In the genomic region with DNA sequence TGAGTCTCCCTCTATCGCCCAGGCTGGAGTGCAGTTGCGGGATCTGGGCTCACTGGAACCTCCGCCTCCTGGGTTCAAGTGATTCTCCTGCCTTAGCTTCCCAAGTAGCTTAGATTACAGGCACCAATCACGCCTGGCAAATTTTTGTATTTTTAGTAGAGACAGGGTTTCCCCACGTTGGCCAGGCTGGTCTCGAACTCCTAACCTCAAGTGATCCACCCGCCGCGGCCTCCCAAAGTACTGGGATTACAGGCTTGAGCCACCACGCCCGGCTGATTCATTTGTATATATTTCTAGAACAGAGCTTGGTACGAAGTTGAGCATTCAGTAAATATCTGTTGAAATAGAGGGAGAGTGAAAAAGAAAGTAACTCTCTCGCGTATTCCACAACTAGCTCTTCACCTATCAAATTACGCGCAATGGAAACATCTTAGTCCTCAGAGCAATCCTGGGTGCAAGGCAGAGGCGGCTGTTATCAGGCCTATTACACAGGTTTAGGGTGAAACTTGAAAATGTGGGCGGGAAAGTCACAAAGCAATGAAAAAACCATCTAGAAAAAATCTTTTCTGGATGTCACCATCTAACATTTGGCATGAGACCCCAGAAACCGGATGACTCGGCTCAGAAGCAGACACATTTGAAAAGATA, we compare ENCODE assay signal across 8 cellular contexts. TPM values are rescaled to one million over a fixed set of nuclear protein-coding genes. Genes with fewer than 3 reads are reported as not detected.
A peak's percentile ranks its signal among the peaks of the same experiment; 100 is the strongest.
DNase-seq lines count a peak whose midpoint lies in the region; ATAC-seq and TF ChIP-seq lines count a peak whose summit lies in the region.

No MANE protein-coding gene starts in this region.

- H3K27me3 ChIP-seq in Karpas-422 (ENCODE audit: low read length), result no peaks in the 10 kb centered on the region
- H3K27me3 ChIP-seq in esophagus muscularis mucosa, result no peaks in the 10 kb centered on the region
- H3K27me3 ChIP-seq in ovary, result no peaks in the 10 kb centered on the region
- H3K27me3 ChIP-seq in uterus, result no peaks in the 10 kb centered on the region

- no peak for ATAC-seq in GM19351 (IDR thresholded peaks at IDR 0.05; ENCODE audit: unreplicated experiment)

- peak overlapping the region; percentile 89 for H2AFZ ChIP-seq in Karpas-422 (ENCODE audit: low read length)

- no peak overlapping the region for H3K9ac ChIP-seq in Karpas-422 (ENCODE audit: low read length)

- TF ChIP-seq EP300 in esophagus muscularis mucosa (IDR thresholded peaks at IDR 0.05) (no peak), ovary (IDR thresholded peaks at IDR 0.05) (no peak)

- H3K36me3 ChIP-seq in Karpas-422 (ENCODE audit: insufficient read depth, low read length), result peaks cover 9% of the 10 kb centered on the region; the same call in 1 of the 2 replicates
- H3K36me3 ChIP-seq in esophagus muscularis mucosa, result peaks cover 9 to 25% (median 17%) of the 10 kb centered on the region in 4 donors
- no peaks in the 10 kb centered on the region for H3K36me3 ChIP-seq in ovary
- H3K36me3 ChIP-seq in uterus, result no peaks in the 10 kb centered on the region

- no peak overlapping the region for H3K27ac ChIP-seq in Karpas-422 (ENCODE audit: low read length)
- peak overlapping the region; percentile 66 to 97 (median 94) for H3K27ac ChIP-seq in esophagus muscularis mucosa (replicated peaks in 1 of 4)
- no peak overlapping the region for H3K27ac ChIP-seq in ovary
- H3K27ac ChIP-seq in uterus, result peak overlapping the region; percentile 83 to 91

- H3K4me3 ChIP-seq in Karpas-422 (ENCODE audit: low read length) (peak overlapping the region; percentile 61; the same call in 1 of the 2 replicates), esophagus muscularis mucosa (peak overlapping the region; percentile 81 to 100 (median 88)), ovary (peak overlapping the region; percentile 96), uterus (peak overlapping the region; percentile 87 to 98)

- intact Hi-C loops in esophagus muscularis mucosa (cut with DNase I) (no loop called here), ovary (cut with DNase I) (no loop called here), uterus (cut with DNase I; ENCODE audit: low total_unique reads) (no loop called here)

- peak overlapping the region; percentile 60 for H3K4me2 ChIP-seq in Karpas-422 (ENCODE audit: low read depth, low read length, poor library complexity, severe bottlenecking)

- no peaks in the 10 kb centered on the region for H4K20me1 ChIP-seq in Karpas-422 (ENCODE audit: insufficient read depth, low read depth, low read length)

- peaks cover 28% of the 10 kb centered on the region for H3K79me2 ChIP-seq in Karpas-422 (ENCODE audit: low read length)

- H3K9me3 ChIP-seq in Karpas-422 (ENCODE audit: low read length), result no peaks in the 10 kb centered on the region
- H3K9me3 ChIP-seq in esophagus muscularis mucosa, result no peaks in the 10 kb centered on the region
- H3K9me3 ChIP-seq in ovary, result no peaks in the 10 kb centered on the region
- no peaks in the 10 kb centered on the region for H3K9me3 ChIP-seq in uterus

- H3K4me1 ChIP-seq in Karpas-422 (ENCODE audit: low read length), result peaks cover 30% of the 10 kb centered on the region
- H3K4me1 ChIP-seq in esophagus muscularis mucosa, result peaks cover 23 to 32% (median 23%) of the 10 kb centered on the region in 4 donors
- H3K4me1 ChIP-seq in ovary (ENCODE audit: insufficient read depth), result peaks cover 5% of the 10 kb centered on the region
- H3K4me1 ChIP-seq in uterus, result peaks cover 0 to 7% of the 10 kb centered on the region in 2 donors

- TF ChIP-seq CTCF in esophagus muscularis mucosa (IDR thresholded peaks at IDR 0.05) (no peak), ovary (IDR thresholded peaks at IDR 0.05) (no peak), uterus (IDR thresholded peaks at IDR 0.05) (no peak)

- TF ChIP-seq POLR2A in esophagus muscularis mucosa (IDR thresholded peaks at IDR 0.05; ENCODE audit: low read depth) (no peak), ovary (IDR thresholded peaks at IDR 0.05) (no peak), uterus (IDR thresholded peaks at IDR 0.05) (no peak)

- DNase-seq in ELR (ENCODE audit: low read depth) (peak; percentile 46), Karpas-422 (peak; percentile 40), esophagus muscularis mucosa (ENCODE audit: extremely low spot score) (no peak), ovary (peak; percentile 11 to 51 (median 36)), uterus (peak in 1 of 2 donors; percentile 22), NCI-H1092 treated with DMSO at 0.1 percent for 48 hours (lab: John Stamatoyannopoulos, UW) (no peak)
- DNase-seq in activated CD8-positive, alpha-beta memory T cell treated with anti-CD3 and anti-CD28 coated beads, Interleukin-2, amount 50 U/mL, for 1 hour (ENCODE audit: extremely low read depth), result peak; percentile 14

- H3K9me2 ChIP-seq in Karpas-422 (replicated peaks; ENCODE audit: insufficient read depth, low read length), result no peaks in the 10 kb centered on the region; the same call in 1 of the 2 replicates

- 73% methylated on average over 20 of the region's 20 CpGs for WGBS in esophagus muscularis mucosa
- WGBS in ovary, 3 donors, result 66 to 71% (median 69%) methylated on average over 20 of the region's 20 CpGs

RNA-seq across cellular contexts. Expression of a gene that starts 0.7 kb away (rescaled TPM):
- 78.4 and 82.3 TPM in 2 replicates for total RNA-seq in Karpas-422 (2014; rRNA removed; shearing (Covaris generic); ENCODE audit: low replicate concordance)
- 100 to 1,000 TPM; 145 to 161 (median 154) TPM for total RNA-seq in esophagus muscularis mucosa
- total RNA-seq in ovary, result 100 to 1,000 TPM in 3 of 7 donors, 10 to 100 TPM in 4; 82.5 to 101 (median 95.6) TPM
- polyA plus RNA-seq in ovary, result 100 to 1,000 TPM; 101 to 190 TPM
- total RNA-seq in uterus, result 100 to 1,000 TPM in 2 of 4 donors, 10 to 100 TPM in 2; 83.6 to 141 (median 113) TPM

RNA-seq across cellular contexts. Expression of a gene that starts 35.0 kb away (rescaled TPM):
- not detected in 2 replicates for total RNA-seq in Karpas-422 (2014; rRNA removed; shearing (Covaris generic); ENCODE audit: low replicate concordance)
- total RNA-seq in esophagus muscularis mucosa, result not detected
- 1 to 10 TPM in 1 of 7 donors, under 1 TPM in 1, not detected in 5; 0.31 to 3.6 TPM for total RNA-seq in ovary
- not detected for polyA plus RNA-seq in ovary
- total RNA-seq in uterus, result not detected

RNA-seq across cellular contexts. Expression of a gene that starts 55.7 kb away (rescaled TPM):
- not detected in 2 replicates for total RNA-seq in Karpas-422 (2014; rRNA removed; shearing (Covaris generic); ENCODE audit: low replicate concordance)
- total RNA-seq in esophagus muscularis mucosa (under 1 TPM in 3 of 4 donors, not detected in 1; under 0.01 to 0.17 (median 0.06) TPM), ovary (1 to 10 TPM in 1 of 7 donors, under 1 TPM in 6; 0.08 to 2.2 (median 0.69) TPM), uterus (1 to 10 TPM in 2 of 4 donors, under 1 TPM in 1, not detected in 1; under 0.01 to 1.5 (median 1.0) TPM)
- 1 to 10 TPM in 1 of 2 donors, under 1 TPM in 1; 0.17 to 2.1 TPM for polyA plus RNA-seq in ovary

Comparison
In these comparisons a context has a peak if more than half of its experiments do, and no peak if none do; other contexts are left out.
1. DNase-seq: peak in ELR (single experiment), Karpas-422 (single experiment), activated CD8-positive, alpha-beta memory T cell treated with anti-CD3 and anti-CD28 coated beads, Interleukin-2, amount 50 U/mL, for 1 hour (single experiment) and ovary (5 of 5); none in esophagus muscularis mucosa (single experiment) and NCI-H1092 treated with DMSO at 0.1 percent for 48 hours (single experiment).
2. H3K27ac ChIP-seq: peak in esophagus muscularis mucosa (4 of 4) and uterus (2 of 2); none in Karpas-422 (single experiment) and ovary (0 of 2).
3. Peak in every context shown above with its lines, with median percentiles within 50 percentile points of each other: H3K4me3 ChIP-seq.